In the genomic region with DNA sequence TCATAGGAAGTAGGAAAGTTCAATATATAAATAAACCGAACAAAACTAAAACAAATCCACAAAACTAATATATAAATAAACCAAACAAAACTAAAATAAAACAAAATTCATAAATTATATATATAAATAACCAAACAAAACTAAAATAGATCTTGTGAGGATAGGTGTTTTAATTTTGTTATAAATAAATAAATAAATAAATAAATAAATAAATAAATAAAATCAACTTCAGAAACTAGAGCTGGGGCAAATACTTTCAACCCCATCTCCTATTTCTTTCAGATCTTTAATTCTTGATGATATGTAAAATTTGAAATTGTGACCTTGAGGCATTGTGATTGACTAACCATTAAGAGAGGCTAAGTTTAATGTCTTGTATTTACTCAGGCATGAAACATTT, we compare ENCODE assay signal across 1 cellular context.
A peak's percentile ranks its signal among the peaks of the same experiment; 100 is the strongest.
TF ChIP-seq lines count a peak whose summit lies in the region.

No MANE protein-coding gene starts in this region.

TF ChIP-seq in HEK293, 187 proteins besides CTCF, POLR2A, EP300 and RAD21 (continued from another document and continues in another):
- TF ChIP-seq, protein P1, sequence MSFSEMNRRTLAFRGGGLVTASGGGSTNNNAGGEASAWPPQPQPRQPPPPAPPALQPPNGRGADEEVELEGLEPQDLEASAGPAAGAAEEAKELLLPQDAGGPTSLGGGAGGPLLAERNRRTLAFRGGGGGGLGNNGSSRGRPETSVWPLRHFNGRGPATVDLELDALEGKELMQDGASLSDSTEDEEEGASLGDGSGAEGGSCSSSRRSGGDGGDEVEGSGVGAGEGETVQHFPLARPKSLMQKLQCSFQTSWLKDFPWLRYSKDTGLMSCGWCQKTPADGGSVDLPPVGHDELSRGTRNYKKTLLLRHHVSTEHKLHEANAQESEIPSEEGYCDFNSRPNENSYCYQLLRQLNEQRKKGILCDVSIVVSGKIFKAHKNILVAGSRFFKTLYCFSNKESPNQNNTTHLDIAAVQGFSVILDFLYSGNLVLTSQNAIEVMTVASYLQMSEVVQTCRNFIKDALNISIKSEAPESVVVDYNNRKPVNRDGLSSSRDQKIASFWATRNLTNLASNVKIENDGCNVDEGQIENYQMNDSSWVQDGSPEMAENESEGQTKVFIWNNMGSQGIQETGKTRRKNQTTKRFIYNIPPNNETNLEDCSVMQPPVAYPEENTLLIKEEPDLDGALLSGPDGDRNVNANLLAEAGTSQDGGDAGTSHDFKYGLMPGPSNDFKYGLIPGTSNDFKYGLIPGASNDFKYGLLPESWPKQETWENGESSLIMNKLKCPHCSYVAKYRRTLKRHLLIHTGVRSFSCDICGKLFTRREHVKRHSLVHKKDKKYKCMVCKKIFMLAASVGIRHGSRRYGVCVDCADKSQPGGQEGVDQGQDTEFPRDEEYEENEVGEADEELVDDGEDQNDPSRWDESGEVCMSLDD (tag by site-specific recombination; IDR thresholded peaks at IDR 0.05) = no peak
- TF ChIP-seq, protein P2, sequence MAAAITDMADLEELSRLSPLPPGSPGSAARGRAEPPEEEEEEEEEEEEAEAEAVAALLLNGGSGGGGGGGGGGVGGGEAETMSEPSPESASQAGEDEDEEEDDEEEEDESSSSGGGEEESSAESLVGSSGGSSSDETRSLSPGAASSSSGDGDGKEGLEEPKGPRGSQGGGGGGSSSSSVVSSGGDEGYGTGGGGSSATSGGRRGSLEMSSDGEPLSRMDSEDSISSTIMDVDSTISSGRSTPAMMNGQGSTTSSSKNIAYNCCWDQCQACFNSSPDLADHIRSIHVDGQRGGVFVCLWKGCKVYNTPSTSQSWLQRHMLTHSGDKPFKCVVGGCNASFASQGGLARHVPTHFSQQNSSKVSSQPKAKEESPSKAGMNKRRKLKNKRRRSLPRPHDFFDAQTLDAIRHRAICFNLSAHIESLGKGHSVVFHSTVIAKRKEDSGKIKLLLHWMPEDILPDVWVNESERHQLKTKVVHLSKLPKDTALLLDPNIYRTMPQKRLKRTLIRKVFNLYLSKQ (tag by site-specific recombination; IDR thresholded peaks at IDR 0.05; ENCODE audit: borderline replicate concordance) = peak; percentile 83; the same call in 1 of the 2 replicates
- TF ChIP-seq BCL11A (tag by site-specific recombination; IDR thresholded peaks at IDR 0.05; ENCODE audit: low read depth) (no peak), MEIS1 (CRISPR knock-in tag; IDR thresholded peaks at IDR 0.05; ENCODE audit: borderline replicate concordance) (no peak), ZNF223 (tag by site-specific recombination; IDR thresholded peaks at IDR 0.05) (no peak), ZNF10 (tag by site-specific recombination; IDR thresholded peaks at IDR 0.05) (no peak), ZNF157 (tag by site-specific recombination; IDR thresholded peaks at IDR 0.05) (no peak), ZNF121 (tag by site-specific recombination; IDR thresholded peaks at IDR 0.05) (0 out of 2 replicates have a peak, but pooled peaks have one; percentile 52), ZNF610 (tag by site-specific recombination; IDR thresholded peaks at IDR 0.05; ENCODE audit: borderline replicate concordance) (no peak), PBX3 (CRISPR knock-in tag; IDR thresholded peaks at IDR 0.05) (no peak), ZNF514 (tag by site-specific recombination; IDR thresholded peaks at IDR 0.05) (no peak), ZNF670 (tag by site-specific recombination; IDR thresholded peaks at IDR 0.05; ENCODE audit: low read depth) (no peak), ZNF423 (tag by site-specific recombination; IDR thresholded peaks at IDR 0.05) (no peak), ZNF416 (tag by site-specific recombination; IDR thresholded peaks at IDR 0.05) (no peak), ZNF677 (tag by site-specific recombination; IDR thresholded peaks at IDR 0.05) (no peak), ZFP69B (tag by site-specific recombination; IDR thresholded peaks at IDR 0.05) (no peak), ZNF433 (tag by site-specific recombination; IDR thresholded peaks at IDR 0.05; ENCODE audit: low read depth) (peak; percentile 84), ZNF707 (tag by site-specific recombination; IDR thresholded peaks at IDR 0.05) (no peak), ZSCAN16 (tag by site-specific recombination; IDR thresholded peaks at IDR 0.05) (no peak), ZNF76 (tag by site-specific recombination; IDR thresholded peaks at IDR 0.05; ENCODE audit: borderline replicate concordance, low read depth) (no peak), ZNF114 (tag by site-specific recombination; IDR thresholded peaks at IDR 0.05) (no peak), ZNF660 (tag by site-specific recombination; IDR thresholded peaks at IDR 0.05) (no peak), PATZ1 (tag by site-specific recombination; IDR thresholded peaks at IDR 0.05) (no peak), KLF7 (tag by site-specific recombination; IDR thresholded peaks at IDR 0.05; ENCODE audit: borderline replicate concordance) (no peak), ZEB2 (tag by site-specific recombination; IDR thresholded peaks at IDR 0.05) (no peak), EGR2 (tag by site-specific recombination; IDR thresholded peaks at IDR 0.05; ENCODE audit: low read depth) (no peak), ZNF701 (tag by site-specific recombination; IDR thresholded peaks at IDR 0.05) (no peak), ZNF341 (tag by site-specific recombination; IDR thresholded peaks at IDR 0.05; ENCODE audit: low read depth) (peak; percentile 42; the same call in 1 of the 2 replicates), ZBTB44 (tag by site-specific recombination; IDR thresholded peaks at IDR 0.05) (no peak), ZNF202 (tag by site-specific recombination; IDR thresholded peaks at IDR 0.05; ENCODE audit: borderline replicate concordance) (peak; percentile 81; the same call in 1 of the 2 replicates), ZFP41 (tag by site-specific recombination; IDR thresholded peaks at IDR 0.05; ENCODE audit: borderline replicate concordance) (no peak), SETDB1 (IDR thresholded peaks at IDR 0.05; ENCODE audit: insufficient read length, low read length) (no peak), ZBTB8A (tag by site-specific recombination; IDR thresholded peaks at IDR 0.05) (peak; percentile 82), KLF9 (tag by site-specific recombination; IDR thresholded peaks at IDR 0.05; ENCODE audit: low read depth) (no peak), TCF7L2 (IDR thresholded peaks at IDR 0.05; ENCODE audit: borderline replicate concordance, low read depth, low read length) (no peak), SALL2 (tag by site-specific recombination; IDR thresholded peaks at IDR 0.05; ENCODE audit: borderline replicate concordance) (no peak), ZNF169 (tag by site-specific recombination; IDR thresholded peaks at IDR 0.05) (no peak), ZNF645 (tag by site-specific recombination; IDR thresholded peaks at IDR 0.05) (no peak), INSM2 (tag by site-specific recombination; IDR thresholded peaks at IDR 0.05) (no peak)
- TF ChIP-seq, protein P3, sequence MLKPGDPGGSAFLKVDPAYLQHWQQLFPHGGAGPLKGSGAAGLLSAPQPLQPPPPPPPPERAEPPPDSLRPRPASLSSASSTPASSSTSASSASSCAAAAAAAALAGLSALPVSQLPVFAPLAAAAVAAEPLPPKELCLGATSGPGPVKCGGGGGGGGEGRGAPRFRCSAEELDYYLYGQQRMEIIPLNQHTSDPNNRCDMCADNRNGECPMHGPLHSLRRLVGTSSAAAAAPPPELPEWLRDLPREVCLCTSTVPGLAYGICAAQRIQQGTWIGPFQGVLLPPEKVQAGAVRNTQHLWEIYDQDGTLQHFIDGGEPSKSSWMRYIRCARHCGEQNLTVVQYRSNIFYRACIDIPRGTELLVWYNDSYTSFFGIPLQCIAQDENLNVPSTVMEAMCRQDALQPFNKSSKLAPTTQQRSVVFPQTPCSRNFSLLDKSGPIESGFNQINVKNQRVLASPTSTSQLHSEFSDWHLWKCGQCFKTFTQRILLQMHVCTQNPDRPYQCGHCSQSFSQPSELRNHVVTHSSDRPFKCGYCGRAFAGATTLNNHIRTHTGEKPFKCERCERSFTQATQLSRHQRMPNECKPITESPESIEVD (tag by site-specific recombination; IDR thresholded peaks at IDR 0.05) = no peak
- TF ChIP-seq, protein P4, sequence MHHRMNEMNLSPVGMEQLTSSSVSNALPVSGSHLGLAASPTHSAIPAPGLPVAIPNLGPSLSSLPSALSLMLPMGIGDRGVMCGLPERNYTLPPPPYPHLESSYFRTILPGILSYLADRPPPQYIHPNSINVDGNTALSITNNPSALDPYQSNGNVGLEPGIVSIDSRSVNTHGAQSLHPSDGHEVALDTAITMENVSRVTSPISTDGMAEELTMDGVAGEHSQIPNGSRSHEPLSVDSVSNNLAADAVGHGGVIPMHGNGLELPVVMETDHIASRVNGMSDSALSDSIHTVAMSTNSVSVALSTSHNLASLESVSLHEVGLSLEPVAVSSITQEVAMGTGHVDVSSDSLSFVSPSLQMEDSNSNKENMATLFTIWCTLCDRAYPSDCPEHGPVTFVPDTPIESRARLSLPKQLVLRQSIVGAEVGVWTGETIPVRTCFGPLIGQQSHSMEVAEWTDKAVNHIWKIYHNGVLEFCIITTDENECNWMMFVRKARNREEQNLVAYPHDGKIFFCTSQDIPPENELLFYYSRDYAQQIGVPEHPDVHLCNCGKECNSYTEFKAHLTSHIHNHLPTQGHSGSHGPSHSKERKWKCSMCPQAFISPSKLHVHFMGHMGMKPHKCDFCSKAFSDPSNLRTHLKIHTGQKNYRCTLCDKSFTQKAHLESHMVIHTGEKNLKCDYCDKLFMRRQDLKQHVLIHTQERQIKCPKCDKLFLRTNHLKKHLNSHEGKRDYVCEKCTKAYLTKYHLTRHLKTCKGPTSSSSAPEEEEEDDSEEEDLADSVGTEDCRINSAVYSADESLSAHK (tag by site-specific recombination; IDR thresholded peaks at IDR 0.05) = no peak
- TF ChIP-seq, protein P5, sequence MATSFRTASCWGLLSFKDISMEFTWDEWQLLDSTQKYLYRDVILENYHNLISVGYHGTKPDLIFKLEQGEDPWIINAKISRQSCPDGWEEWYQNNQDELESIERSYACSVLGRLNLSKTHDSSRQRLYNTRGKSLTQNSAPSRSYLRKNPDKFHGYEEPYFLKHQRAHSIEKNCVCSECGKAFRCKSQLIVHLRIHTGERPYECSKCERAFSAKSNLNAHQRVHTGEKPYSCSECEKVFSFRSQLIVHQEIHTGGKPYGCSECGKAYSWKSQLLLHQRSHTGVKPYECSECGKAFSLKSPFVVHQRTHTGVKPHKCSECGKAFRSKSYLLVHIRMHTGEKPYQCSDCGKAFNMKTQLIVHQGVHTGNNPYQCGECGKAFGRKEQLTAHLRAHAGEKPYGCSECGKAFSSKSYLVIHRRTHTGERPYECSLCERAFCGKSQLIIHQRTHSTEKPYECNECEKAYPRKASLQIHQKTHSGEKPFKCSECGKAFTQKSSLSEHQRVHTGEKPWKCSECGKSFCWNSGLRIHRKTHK (tag by site-specific recombination; IDR thresholded peaks at IDR 0.05) = no peak
